ENCODE assay signal across 8 cellular contexts in genomic region chr16:74813109-74813641, GRCh38. TPM values are rescaled to one million over a fixed set of nuclear protein-coding genes. Genes with fewer than 3 reads are reported as not detected.
A peak's percentile ranks its signal among the peaks of the same experiment; 100 is the strongest.
DNase-seq lines count a peak whose midpoint lies in the region; ATAC-seq and TF ChIP-seq lines count a peak whose summit lies in the region.

No MANE protein-coding gene starts in this region.

- H3K36me3 ChIP-seq in HAP-1 (replicated peaks) (no peaks in the 10 kb centered on the region), upper lobe of left lung (no peaks in the 10 kb centered on the region)

- TF ChIP-seq CTCF in GM10248 (IDR thresholded peaks at IDR 0.05; ENCODE audit: control extremely low read depth, extremely low read depth, low read depth, missing control alignments) (peak; percentile 90), upper lobe of left lung (IDR thresholded peaks at IDR 0.05) (peak; percentile 94 to 98 (median 96))

- no peak overlapping the region for H3K27ac ChIP-seq in upper lobe of left lung

- POLR2A ChIA-PET in GM10248 (lab: Yijun Ruan, JAX): no interaction called here

- no peaks in the 10 kb centered on the region for H3K27me3 ChIP-seq in HAP-1 (ENCODE audit: low read depth)
- H3K27me3 ChIP-seq in upper lobe of left lung: no peaks in the 10 kb centered on the region

- ATAC-seq in activated naive CD4-positive, alpha-beta T cell treated with anti-CD3 and anti-CD28 coated beads, Interleukin-2, amount 50 U/mL, for 72 hours: peak; percentile 100
- ATAC-seq in Right ventricle myocardium superior (ENCODE audit: poor library complexity) (peak; percentile 99), upper lobe of left lung (ENCODE audit: low FRiP score in 2 of 2) (peak; percentile 97 to 98)

- intact Hi-C loops in Right ventricle myocardium superior (cut with DNase I): loop anchor here (10.0 kb wide), 1 partner anchor 52 kb away; no protein-coding TSS in a partner anchor

- no peaks in the 10 kb centered on the region for H3K36me3 Mint-ChIP-seq in activated naive CD4-positive, alpha-beta T cell treated with anti-CD3 and anti-CD28 coated beads, Interleukin-2, amount 50 U/mL, for 72 hours

- in situ Hi-C loops in HAP-1 (cut with MboI; ENCODE audit: low sequenced_read_pairs): no loop called here

- no peak for TF ChIP-seq POLR2A in upper lobe of left lung (IDR thresholded peaks at IDR 0.05)

- H3K4me1 ChIP-seq in HAP-1 (peaks cover 3% of the 10 kb centered on the region), upper lobe of left lung (peaks cover 3 to 9% (median 8%) of the 10 kb centered on the region in 4 donors)

- no peaks in the 10 kb centered on the region for H3K9me3 ChIP-seq in HAP-1
- H3K9me3 ChIP-seq in upper lobe of left lung: no peaks in the 10 kb centered on the region

- H3K4me3 ChIP-seq in HAP-1 (no peak overlapping the region), upper lobe of left lung (no peak overlapping the region)

- no peak for TF ChIP-seq EP300 in upper lobe of left lung (IDR thresholded peaks at IDR 0.05)

- WGBS in upper lobe of left lung, 2 donors: 12 to 33% methylated on average over 6 to 15 of the region's 25 CpGs

- CTCF ChIA-PET in GM10248 (lab: Yijun Ruan, JAX): interaction anchor here (0.6 to 5.4 kb wide), 25 partner anchors 8 to 589 kb away, joined by 3 to 49 read pairs (median 5); partner anchors contain the start of genes FA2H and MLKL

- H3K27ac Mint-ChIP-seq in activated naive CD4-positive, alpha-beta T cell treated with anti-CD3 and anti-CD28 coated beads, Interleukin-2, amount 50 U/mL, for 72 hours: no peak overlapping the region

- DNase-seq in GM10248 (ENCODE audit: extremely low spot score) (peak; percentile 90), HAP-1 (ENCODE audit: low spot score in 2 of 2) (peak; percentile 84 to 93), M059J (ENCODE audit: low read depth) (peak; percentile 67), SKM-1 treated with dmso at 0.1 percent for 144 hours (lab: John Stamatoyannopoulos, UW; ENCODE audit: unreplicated experiment) (peak; percentile 69), Right ventricle myocardium superior (peak; percentile 82), pons (ENCODE audit: low spot score) (peak; percentile 82), upper lobe of left lung (peak; percentile 84 to 96)
- DNase-seq in activated naive CD4-positive, alpha-beta T cell treated with anti-CD3 and anti-CD28 coated beads, Interleukin-2, amount 50 U/mL, for 72 hours (ENCODE audit: low spot score in 2 of 2): peak; percentile 81 to 85

- no peaks in the 10 kb centered on the region for H3K9me3 Mint-ChIP-seq in activated naive CD4-positive, alpha-beta T cell treated with anti-CD3 and anti-CD28 coated beads, Interleukin-2, amount 50 U/mL, for 72 hours

RNA-seq across cellular contexts. Expression of gene FA2H, which starts 38.6 kb away (rescaled TPM):
- total RNA-seq in M059J (2014; rRNA removed; shearing (Covaris generic)): not detected in 2 replicates
- total RNA-seq in activated naive CD4-positive, alpha-beta T cell treated with anti-CD3 and anti-CD28 coated beads, Interleukin-2, amount 50 U/mL, for 72 hours: not detected
- total RNA-seq in Right ventricle myocardium superior: 0.16 TPM
- 1 to 10 TPM; 1.4 to 6.8 (median 2.3) TPM for total RNA-seq in upper lobe of left lung
